In genomic region chr14:29990993-29991392, GRCh38 we compare ENCODE assay signal across 4 cellular contexts.
TF ChIP-seq lines count a peak whose summit lies in the region.

No MANE protein-coding gene starts in this region.

TF ChIP-seq in HepG2, 621 proteins besides CTCF, POLR2A, EP300 and RAD21 (continues in another document):
- TF ChIP-seq MAFK (conservative IDR thresholded peaks at IDR 0.05 in 1 of 2, IDR thresholded peaks at IDR 0.05 in 1 of 2; ENCODE audit: low read length in 2 of 2) (peak; percentile 91 to 95), BRF2 (CRISPR knock-in tag; IDR thresholded peaks at IDR 0.05) (no peak), KLF15 (CRISPR knock-in tag; IDR thresholded peaks at IDR 0.05; ENCODE audit: borderline replicate concordance) (no peak), MTERF4 (CRISPR knock-in tag; IDR thresholded peaks at IDR 0.05) (no peak), ZNF878 (CRISPR knock-in tag; IDR thresholded peaks at IDR 0.05) (no peak), MAFF (IDR thresholded peaks at IDR 0.05; ENCODE audit: low read depth, low read length) (peak; percentile 93), MXD3 (CRISPR knock-in tag; IDR thresholded peaks at IDR 0.05) (no peak), POLR2AphosphoS2 (IDR thresholded peaks at IDR 0.05; ENCODE audit: low read depth, low read length) (no peak), SMAD3 (CRISPR knock-in tag; IDR thresholded peaks at IDR 0.05) (no peak), CC2D1A (CRISPR knock-in tag; IDR thresholded peaks at IDR 0.05) (no peak), TMF1 (CRISPR knock-in tag; IDR thresholded peaks at IDR 0.05; ENCODE audit: low read depth) (no peak), NR2C2 (CRISPR knock-in tag; IDR thresholded peaks at IDR 0.05; ENCODE audit: borderline replicate concordance) (no peak)

TF ChIP-seq in A549, 52 proteins besides CTCF, POLR2A, EP300 and RAD21:
- TF ChIP-seq MAFK (IDR thresholded peaks at IDR 0.05; ENCODE audit: partially characterized antibody) (peak; percentile 53), EHF (CRISPR knock-in tag; IDR thresholded peaks at IDR 0.05) (no peak)

TF ChIP-seq in IMR-90, 13 proteins besides CTCF, POLR2A, EP300 and RAD21:
- TF ChIP-seq MAZ (IDR thresholded peaks at IDR 0.05; ENCODE audit: borderline replicate concordance, low read depth, low read length) (no peak), USF2 (IDR thresholded peaks at IDR 0.05; ENCODE audit: low read depth, low read length) (no peak), SMC3 (IDR thresholded peaks at IDR 0.05; ENCODE audit: low read depth, low read length) (no peak), MAFK (IDR thresholded peaks at IDR 0.05; ENCODE audit: low read depth, low read length) (peak; percentile 83), CHD1 (IDR thresholded peaks at IDR 0.05; ENCODE audit: low read depth, low read length) (no peak), MXI1 (IDR thresholded peaks at IDR 0.05; ENCODE audit: borderline replicate concordance, low read depth, low read length) (no peak)
TF ChIP-seq in IMR-90: peak in this region for 1.

TF ChIP-seq in K562, 482 proteins besides CTCF, POLR2A, EP300 and RAD21:
- TF ChIP-seq MAFF (IDR thresholded peaks at IDR 0.05; ENCODE audit: low read length) (0 out of 2 replicates have a peak, but pooled peaks have one; percentile 11), BRD9 (IDR thresholded peaks at IDR 0.05; ENCODE audit: low read depth, partially characterized antibody) (no peak)
